In the genomic region with DNA sequence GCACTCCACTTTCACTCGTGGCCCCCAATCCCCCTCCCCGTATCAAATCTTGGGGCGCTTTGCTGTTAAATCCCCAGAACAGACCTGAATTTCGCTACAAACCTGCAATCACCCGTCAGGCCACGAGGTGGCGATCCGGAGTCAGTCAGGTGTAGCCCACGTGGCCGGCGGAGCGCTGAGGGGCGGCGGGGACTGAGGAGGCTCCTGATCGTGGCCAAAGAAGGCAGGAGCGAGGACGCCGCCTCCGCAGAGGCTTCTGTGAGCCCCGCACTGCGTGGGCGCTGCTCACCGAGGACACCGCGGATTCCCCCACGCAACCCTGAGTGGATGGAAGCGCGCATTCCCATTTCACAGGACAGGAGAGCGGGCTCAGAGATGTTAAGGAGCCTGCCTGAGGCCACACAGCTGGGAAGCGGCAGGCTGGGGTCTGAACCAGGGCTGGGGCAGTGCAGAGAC, we compare ENCODE assay signal across 2 cellular contexts.
TF ChIP-seq lines count a peak whose summit lies in the region.

No MANE protein-coding gene starts in this region.

TF ChIP-seq in A549, 52 proteins besides CTCF, POLR2A, EP300 and RAD21 (continued from another document):
- TF ChIP-seq, protein P1, sequence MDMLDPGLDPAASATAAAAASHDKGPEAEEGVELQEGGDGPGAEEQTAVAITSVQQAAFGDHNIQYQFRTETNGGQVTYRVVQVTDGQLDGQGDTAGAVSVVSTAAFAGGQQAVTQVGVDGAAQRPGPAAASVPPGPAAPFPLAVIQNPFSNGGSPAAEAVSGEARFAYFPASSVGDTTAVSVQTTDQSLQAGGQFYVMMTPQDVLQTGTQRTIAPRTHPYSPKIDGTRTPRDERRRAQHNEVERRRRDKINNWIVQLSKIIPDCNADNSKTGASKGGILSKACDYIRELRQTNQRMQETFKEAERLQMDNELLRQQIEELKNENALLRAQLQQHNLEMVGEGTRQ (IDR thresholded peaks at IDR 0.05), result peak; percentile 91
- TF ChIP-seq, protein P2, sequence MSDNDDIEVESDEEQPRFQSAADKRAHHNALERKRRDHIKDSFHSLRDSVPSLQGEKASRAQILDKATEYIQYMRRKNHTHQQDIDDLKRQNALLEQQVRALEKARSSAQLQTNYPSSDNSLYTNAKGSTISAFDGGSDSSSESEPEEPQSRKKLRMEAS (IDR thresholded peaks at IDR 0.05), result peak; percentile 99
- TF ChIP-seq HOXA7 (CRISPR knock-in tag; IDR thresholded peaks at IDR 0.05) (no peak), NR3C1 (IDR thresholded peaks at IDR 0.05) (no peak), CHD4 (IDR thresholded peaks at IDR 0.05; ENCODE audit: borderline replicate concordance) (0 out of 2 replicates have a peak, but pooled peaks have one; percentile 28), JUN (IDR thresholded peaks at IDR 0.05) (0 out of 5 replicates have a peak, but pooled peaks of 1 of the 2 experiments have one; percentile 34), MYC (IDR thresholded peaks at IDR 0.05; ENCODE audit: borderline replicate concordance, low read length) (peak; percentile 72; the same call in 1 of the 2 replicates)

TF ChIP-seq in K562, 482 proteins besides CTCF, POLR2A, EP300 and RAD21 (continued from another document and continues in another):
- TF ChIP-seq, protein P3, sequence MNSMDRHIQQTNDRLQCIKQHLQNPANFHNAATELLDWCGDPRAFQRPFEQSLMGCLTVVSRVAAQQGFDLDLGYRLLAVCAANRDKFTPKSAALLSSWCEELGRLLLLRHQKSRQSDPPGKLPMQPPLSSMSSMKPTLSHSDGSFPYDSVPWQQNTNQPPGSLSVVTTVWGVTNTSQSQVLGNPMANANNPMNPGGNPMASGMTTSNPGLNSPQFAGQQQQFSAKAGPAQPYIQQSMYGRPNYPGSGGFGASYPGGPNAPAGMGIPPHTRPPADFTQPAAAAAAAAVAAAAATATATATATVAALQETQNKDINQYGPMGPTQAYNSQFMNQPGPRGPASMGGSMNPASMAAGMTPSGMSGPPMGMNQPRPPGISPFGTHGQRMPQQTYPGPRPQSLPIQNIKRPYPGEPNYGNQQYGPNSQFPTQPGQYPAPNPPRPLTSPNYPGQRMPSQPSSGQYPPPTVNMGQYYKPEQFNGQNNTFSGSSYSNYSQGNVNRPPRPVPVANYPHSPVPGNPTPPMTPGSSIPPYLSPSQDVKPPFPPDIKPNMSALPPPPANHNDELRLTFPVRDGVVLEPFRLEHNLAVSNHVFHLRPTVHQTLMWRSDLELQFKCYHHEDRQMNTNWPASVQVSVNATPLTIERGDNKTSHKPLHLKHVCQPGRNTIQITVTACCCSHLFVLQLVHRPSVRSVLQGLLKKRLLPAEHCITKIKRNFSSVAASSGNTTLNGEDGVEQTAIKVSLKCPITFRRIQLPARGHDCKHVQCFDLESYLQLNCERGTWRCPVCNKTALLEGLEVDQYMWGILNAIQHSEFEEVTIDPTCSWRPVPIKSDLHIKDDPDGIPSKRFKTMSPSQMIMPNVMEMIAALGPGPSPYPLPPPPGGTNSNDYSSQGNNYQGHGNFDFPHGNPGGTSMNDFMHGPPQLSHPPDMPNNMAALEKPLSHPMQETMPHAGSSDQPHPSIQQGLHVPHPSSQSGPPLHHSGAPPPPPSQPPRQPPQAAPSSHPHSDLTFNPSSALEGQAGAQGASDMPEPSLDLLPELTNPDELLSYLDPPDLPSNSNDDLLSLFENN (IDR thresholded peaks at IDR 0.05; ENCODE audit: low read depth in 2 of 2, low read length in 2 of 2), result no peak
- no peak for TF ChIP-seq ELF1 (tag; IDR thresholded peaks at IDR 0.05)
- TF ChIP-seq RNF2 (IDR thresholded peaks at IDR 0.05), result 0 out of 2 replicates have a peak, but pooled peaks have one; percentile 15
- TF ChIP-seq LCOR (CRISPR knock-in tag; IDR thresholded peaks at IDR 0.05), result 0 out of 2 replicates have a peak, but pooled peaks have one; percentile 38
- TF ChIP-seq, protein P4, sequence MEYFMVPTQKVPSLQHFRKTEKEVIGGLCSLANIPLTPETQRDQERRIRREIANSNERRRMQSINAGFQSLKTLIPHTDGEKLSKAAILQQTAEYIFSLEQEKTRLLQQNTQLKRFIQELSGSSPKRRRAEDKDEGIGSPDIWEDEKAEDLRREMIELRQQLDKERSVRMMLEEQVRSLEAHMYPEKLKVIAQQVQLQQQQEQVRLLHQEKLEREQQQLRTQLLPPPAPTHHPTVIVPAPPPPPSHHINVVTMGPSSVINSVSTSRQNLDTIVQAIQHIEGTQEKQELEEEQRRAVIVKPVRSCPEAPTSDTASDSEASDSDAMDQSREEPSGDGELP (CRISPR knock-in tag; IDR thresholded peaks at IDR 0.05; ENCODE audit: borderline replicate concordance), result peak; percentile 89
- TF ChIP-seq SMAD4 (CRISPR knock-in tag; conservative IDR thresholded peaks at IDR 0.05), result 0 out of 2 replicates have a peak, but pooled peaks have one; percentile 25
- TF ChIP-seq, protein P5, sequence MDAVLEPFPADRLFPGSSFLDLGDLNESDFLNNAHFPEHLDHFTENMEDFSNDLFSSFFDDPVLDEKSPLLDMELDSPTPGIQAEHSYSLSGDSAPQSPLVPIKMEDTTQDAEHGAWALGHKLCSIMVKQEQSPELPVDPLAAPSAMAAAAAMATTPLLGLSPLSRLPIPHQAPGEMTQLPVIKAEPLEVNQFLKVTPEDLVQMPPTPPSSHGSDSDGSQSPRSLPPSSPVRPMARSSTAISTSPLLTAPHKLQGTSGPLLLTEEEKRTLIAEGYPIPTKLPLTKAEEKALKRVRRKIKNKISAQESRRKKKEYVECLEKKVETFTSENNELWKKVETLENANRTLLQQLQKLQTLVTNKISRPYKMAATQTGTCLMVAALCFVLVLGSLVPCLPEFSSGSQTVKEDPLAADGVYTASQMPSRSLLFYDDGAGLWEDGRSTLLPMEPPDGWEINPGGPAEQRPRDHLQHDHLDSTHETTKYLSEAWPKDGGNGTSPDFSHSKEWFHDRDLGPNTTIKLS (IDR thresholded peaks at IDR 0.05; ENCODE audit: borderline replicate concordance, low read depth), result peak; percentile 25; the same call in 1 of the 2 replicates
- TF ChIP-seq ADNP (tag; IDR thresholded peaks at IDR 0.05), result peak; percentile 81
- TF ChIP-seq, protein P6, sequence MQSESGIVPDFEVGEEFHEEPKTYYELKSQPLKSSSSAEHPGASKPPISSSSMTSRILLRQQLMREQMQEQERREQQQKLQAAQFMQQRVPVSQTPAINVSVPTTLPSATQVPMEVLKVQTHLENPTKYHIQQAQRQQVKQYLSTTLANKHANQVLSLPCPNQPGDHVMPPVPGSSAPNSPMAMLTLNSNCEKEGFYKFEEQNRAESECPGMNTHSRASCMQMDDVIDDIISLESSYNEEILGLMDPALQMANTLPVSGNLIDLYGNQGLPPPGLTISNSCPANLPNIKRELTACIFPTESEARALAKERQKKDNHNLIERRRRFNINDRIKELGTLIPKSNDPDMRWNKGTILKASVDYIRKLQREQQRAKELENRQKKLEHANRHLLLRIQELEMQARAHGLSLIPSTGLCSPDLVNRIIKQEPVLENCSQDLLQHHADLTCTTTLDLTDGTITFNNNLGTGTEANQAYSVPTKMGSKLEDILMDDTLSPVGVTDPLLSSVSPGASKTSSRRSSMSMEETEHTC (IDR thresholded peaks at IDR 0.05), result peak; percentile 87
- peak; percentile 77 for TF ChIP-seq TOE1 (IDR thresholded peaks at IDR 0.05; ENCODE audit: borderline replicate concordance)
- TF ChIP-seq TOE1 (CRISPR knock-in tag; IDR thresholded peaks at IDR 0.05; ENCODE audit: borderline replicate concordance, low read depth), result no peak
- peak; percentile 48; the same call in 1 of the 2 replicates for TF ChIP-seq CREM (IDR thresholded peaks at IDR 0.05; ENCODE audit: low read depth)
- TF ChIP-seq TARDBP (IDR thresholded peaks at IDR 0.05), result no peak
- TF ChIP-seq, protein P7, sequence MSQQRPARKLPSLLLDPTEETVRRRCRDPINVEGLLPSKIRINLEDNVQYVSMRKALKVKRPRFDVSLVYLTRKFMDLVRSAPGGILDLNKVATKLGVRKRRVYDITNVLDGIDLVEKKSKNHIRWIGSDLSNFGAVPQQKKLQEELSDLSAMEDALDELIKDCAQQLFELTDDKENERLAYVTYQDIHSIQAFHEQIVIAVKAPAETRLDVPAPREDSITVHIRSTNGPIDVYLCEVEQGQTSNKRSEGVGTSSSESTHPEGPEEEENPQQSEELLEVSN (IDR thresholded peaks at IDR 0.05; ENCODE audit: borderline replicate concordance in 1 of 2, extremely low read depth in 1 of 2, insufficient read depth in 1 of 2, insufficient read length in 1 of 2, low read depth in 1 of 2, low read length in 1 of 2, poor library complexity in 1 of 2, severe bottlenecking in 1 of 2), result peak; percentile 66 to 85
- TF ChIP-seq MCM2 (IDR thresholded peaks at IDR 0.05; ENCODE audit: low read depth), result no peak
- TF ChIP-seq FIP1L1 (IDR thresholded peaks at IDR 0.05; ENCODE audit: low read depth, low read length, poor library complexity, severe bottlenecking), result peak; percentile 24
- no peak for TF ChIP-seq HOXB6 (CRISPR knock-in tag; IDR thresholded peaks at IDR 0.05; ENCODE audit: borderline replicate concordance)
- TF ChIP-seq SRF (CRISPR knock-in tag; IDR thresholded peaks at IDR 0.05), result 0 out of 4 replicates have a peak, but pooled peaks of 1 of the 2 experiments have one; percentile 32
- 0 out of 2 replicates have a peak, but pooled peaks have one; percentile 20 for TF ChIP-seq JUN (IDR thresholded peaks at IDR 0.05; ENCODE audit: borderline replicate concordance, low read depth, low read length)
- TF ChIP-seq JUN (CRISPR knock-in tag; IDR thresholded peaks at IDR 0.05; ENCODE audit: borderline replicate concordance), result no peak
- peak; percentile 67 for TF ChIP-seq EGR1 (conservative IDR thresholded peaks at IDR 0.05)
- peak; percentile 16 for TF ChIP-seq DACH1 (IDR thresholded peaks at IDR 0.05; ENCODE audit: partially characterized antibody)
- TF ChIP-seq KAT2B (IDR thresholded peaks at IDR 0.05; ENCODE audit: low read depth, low read length), result no peak
- no peak for TF ChIP-seq MAFF (IDR thresholded peaks at IDR 0.05; ENCODE audit: low read length)
- no peak for TF ChIP-seq ZNF212 (CRISPR knock-in tag; IDR thresholded peaks at IDR 0.05)
- TF ChIP-seq ZNF263 (CRISPR knock-in tag; IDR thresholded peaks at IDR 0.05; ENCODE audit: borderline replicate concordance), result no peak; the same call in 1 of the 2 replicates
- TF ChIP-seq, protein P8, sequence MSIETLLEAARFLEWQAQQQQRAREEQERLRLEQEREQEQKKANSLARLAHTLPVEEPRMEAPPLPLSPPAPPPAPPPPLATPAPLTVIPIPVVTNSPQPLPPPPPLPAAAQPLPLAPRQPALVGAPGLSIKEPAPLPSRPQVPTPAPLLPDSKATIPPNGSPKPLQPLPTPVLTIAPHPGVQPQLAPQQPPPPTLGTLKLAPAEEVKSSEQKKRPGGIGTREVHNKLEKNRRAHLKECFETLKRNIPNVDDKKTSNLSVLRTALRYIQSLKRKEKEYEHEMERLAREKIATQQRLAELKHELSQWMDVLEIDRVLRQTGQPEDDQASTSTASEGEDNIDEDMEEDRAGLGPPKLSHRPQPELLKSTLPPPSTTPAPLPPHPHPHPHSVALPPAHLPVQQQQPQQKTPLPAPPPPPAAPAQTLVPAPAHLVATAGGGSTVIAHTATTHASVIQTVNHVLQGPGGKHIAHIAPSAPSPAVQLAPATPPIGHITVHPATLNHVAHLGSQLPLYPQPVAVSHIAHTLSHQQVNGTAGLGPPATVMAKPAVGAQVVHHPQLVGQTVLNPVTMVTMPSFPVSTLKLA (conservative IDR thresholded peaks at IDR 0.05), result peak; percentile 75 to 80
- peak; percentile 82 for TF ChIP-seq ZFP36 (IDR thresholded peaks at IDR 0.05; ENCODE audit: low read depth, low read length, partially characterized antibody)
- no peak for TF ChIP-seq ZFP1 (CRISPR knock-in tag; IDR thresholded peaks at IDR 0.05)
- peak; percentile 56; the same call in 1 of the 2 replicates for TF ChIP-seq CBFA2T2 (conservative IDR thresholded peaks at IDR 0.05)
- no peak for TF ChIP-seq PHF21A (IDR thresholded peaks at IDR 0.05; ENCODE audit: borderline replicate concordance, low read depth)
- TF ChIP-seq TEAD1 (CRISPR knock-in tag; IDR thresholded peaks at IDR 0.05), result peak in 1 of 2 experiments; percentile 31; a peak in 1 of 4 replicates
- TF ChIP-seq, protein P9, sequence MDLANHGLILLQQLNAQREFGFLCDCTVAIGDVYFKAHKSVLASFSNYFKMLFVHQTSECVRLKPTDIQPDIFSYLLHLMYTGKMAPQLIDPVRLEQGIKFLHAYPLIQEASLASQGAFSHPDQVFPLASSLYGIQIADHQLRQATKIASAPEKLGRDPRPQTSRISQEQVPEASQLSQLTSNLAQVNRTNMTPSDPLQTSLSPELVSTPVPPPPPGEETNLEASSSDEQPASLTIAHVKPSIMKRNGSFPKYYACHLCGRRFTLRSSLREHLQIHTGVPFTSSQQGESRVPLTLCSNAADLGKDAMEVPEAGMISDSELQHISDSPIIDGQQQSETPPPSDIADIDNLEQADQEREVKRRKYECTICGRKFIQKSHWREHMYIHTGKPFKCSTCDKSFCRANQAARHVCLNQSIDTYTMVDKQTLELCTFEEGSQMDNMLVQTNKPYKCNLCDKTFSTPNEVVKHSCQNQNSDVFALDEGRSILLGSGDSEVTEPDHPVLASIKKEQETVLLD (IDR thresholded peaks at IDR 0.05), result 0 out of 2 replicates have a peak, but pooled peaks have one; percentile 33
- no peak for TF ChIP-seq SAFB (IDR thresholded peaks at IDR 0.05; ENCODE audit: borderline replicate concordance, low read depth, low read length)
- TF ChIP-seq, protein P10, sequence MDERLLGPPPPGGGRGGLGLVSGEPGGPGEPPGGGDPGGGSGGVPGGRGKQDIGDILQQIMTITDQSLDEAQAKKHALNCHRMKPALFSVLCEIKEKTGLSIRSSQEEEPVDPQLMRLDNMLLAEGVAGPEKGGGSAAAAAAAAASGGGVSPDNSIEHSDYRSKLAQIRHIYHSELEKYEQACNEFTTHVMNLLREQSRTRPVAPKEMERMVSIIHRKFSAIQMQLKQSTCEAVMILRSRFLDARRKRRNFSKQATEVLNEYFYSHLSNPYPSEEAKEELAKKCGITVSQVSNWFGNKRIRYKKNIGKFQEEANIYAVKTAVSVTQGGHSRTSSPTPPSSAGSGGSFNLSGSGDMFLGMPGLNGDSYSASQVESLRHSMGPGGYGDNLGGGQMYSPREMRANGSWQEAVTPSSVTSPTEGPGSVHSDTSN (CRISPR knock-in tag; IDR thresholded peaks at IDR 0.05; ENCODE audit: low read depth), result no peak
- TF ChIP-seq, protein P10 (tag; conservative IDR thresholded peaks at IDR 0.05; ENCODE audit: low read depth), result no peak
- TF ChIP-seq, protein P11, sequence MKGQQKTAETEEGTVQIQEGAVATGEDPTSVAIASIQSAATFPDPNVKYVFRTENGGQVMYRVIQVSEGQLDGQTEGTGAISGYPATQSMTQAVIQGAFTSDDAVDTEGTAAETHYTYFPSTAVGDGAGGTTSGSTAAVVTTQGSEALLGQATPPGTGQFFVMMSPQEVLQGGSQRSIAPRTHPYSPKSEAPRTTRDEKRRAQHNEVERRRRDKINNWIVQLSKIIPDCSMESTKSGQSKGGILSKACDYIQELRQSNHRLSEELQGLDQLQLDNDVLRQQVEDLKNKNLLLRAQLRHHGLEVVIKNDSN (CRISPR knock-in tag; IDR thresholded peaks at IDR 0.05), result peak; percentile 95
- 0 out of 2 replicates have a peak, but pooled peaks have one; percentile 60 for TF ChIP-seq PTBP1 (IDR thresholded peaks at IDR 0.05; ENCODE audit: low read depth, low read length)
- no peak for TF ChIP-seq BRD4 (IDR thresholded peaks at IDR 0.05)
- no peak for TF ChIP-seq ZFPM2 (CRISPR knock-in tag; IDR thresholded peaks at IDR 0.05)
- peak; percentile 55 for TF ChIP-seq CXXC5 (CRISPR knock-in tag; IDR thresholded peaks at IDR 0.05)
- peak; percentile 59; the same call in 1 of the 2 replicates for TF ChIP-seq RB1 (IDR thresholded peaks at IDR 0.05; ENCODE audit: low read depth)
